Comparison of ENCODE assay signal across 25 cellular contexts in the genomic region with DNA sequence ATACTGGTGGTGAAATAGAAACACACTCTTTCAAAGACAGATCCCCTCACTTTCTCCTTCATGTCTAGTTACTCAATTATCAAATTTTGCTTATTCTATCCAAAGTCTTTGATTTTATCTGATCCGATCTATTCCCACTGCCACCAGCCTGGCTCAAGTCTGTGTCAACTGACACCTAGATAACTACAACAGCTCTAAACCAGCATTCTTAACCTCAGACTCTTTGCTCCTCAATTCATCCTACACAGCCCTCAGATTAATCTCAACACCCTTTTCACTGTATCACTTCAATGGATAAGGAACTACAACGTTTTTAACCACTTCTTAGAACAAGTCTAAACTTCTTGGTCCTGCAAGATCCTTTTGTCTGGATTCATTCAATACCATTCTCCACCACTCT. TPM values are rescaled to one million over a fixed set of nuclear protein-coding genes. Genes with fewer than 3 reads are reported as not detected.
DNase-seq lines count a peak whose midpoint lies in the region; ATAC-seq, FAIRE-seq and TF ChIP-seq lines count a peak whose summit lies in the region.
"Had no signal": no experiment of that assay in that cellular context is flagged by ENCODE, and none has a peak within 500 bp of the region (broad histone marks: within the 10 kb centered on the region; RNA-seq: fewer than 3 reads in every experiment).

No MANE protein-coding gene starts in this region.

- H3K14ac ChIP-seq in trophoblast cell (ENCODE audit: low read length) = no peak overlapping the region

- peaks cover 7% of the 10 kb centered on the region for H3K9me3 Mint-ChIP-seq in activated naive CD8-positive, alpha-beta T cell (ENCODE audit: low read depth)
- H3K9me3 Mint-ChIP-seq in activated naive CD8-positive, alpha-beta T cell treated with anti-CD3 and anti-CD28 coated beads, Interleukin-2, amount 50 U/mL, for 24 hours = no peaks in the 10 kb centered on the region
- H3K9me3 Mint-ChIP-seq in endodermal cell = no peaks in the 10 kb centered on the region

- H3K36me3 ChIP-seq in endodermal cell (ENCODE audit: control insufficient read depth, insufficient read depth, low read length) (no peaks in the 10 kb centered on the region), trophoblast cell (ENCODE audit: control insufficient read depth in 1 of 2, insufficient read depth in 2 of 2, low read length in 2 of 2) (peaks cover 0 to 1% of the 10 kb centered on the region in 2 experiments)

- 38 to 83% methylated on average over 1 to 2 of the region's 2 CpGs for WGBS in endodermal cell (ENCODE audit: insufficient coverage in 1 of 2, insufficient read length in 1 of 2), 2 experiments
- WGBS in trophoblast cell (ENCODE audit: extremely low coverage, insufficient coverage, insufficient read length) = no CpG with 5 or more reads among the region's 2 CpGs

- H2BK120ac ChIP-seq in trophoblast cell (ENCODE audit: insufficient read depth, low read length, poor library complexity) = no peak overlapping the region

- no peak for TF ChIP-seq CTCF in endodermal cell (conservative IDR thresholded peaks at IDR 0.05)

- peak; percentile 23 for FAIRE-seq in H54 (lab: Jason Lieb, UNC)
- FAIRE-seq: D721Med, HTR-8/SVneo had no signal

- H3K4ac ChIP-seq in trophoblast cell (ENCODE audit: low read depth, low read length) = peak overlapping the region; percentile 89

- H3K4me3 ChIP-seq in endodermal cell (ENCODE audit: low read length) = peak overlapping the region; percentile 8
- H3K4me3 ChIP-seq in trophoblast cell (ENCODE audit: low read depth, low read length) = no peak overlapping the region
- H3K4me3 ChIP-seq: BLaER1, MG63, SJSA1 had no signal

- DNase-seq in activated naive CD8-positive, alpha-beta T cell treated with anti-CD3 and anti-CD28 coated beads, Interleukin-2, amount 50 U/mL, for 24 hours = no peak
- no peak for DNase-seq in H54 (ENCODE audit: insufficient read length, low spot score)
- DNase-seq in endodermal cell = no peak
- DNase-seq in trophoblast cell = no peak
- DNase-seq in stimulated activated CD4-positive, alpha-beta T cell treated with anti-CD3 and anti-CD28 coated beads, Interleukin-4, amount 100 ng/mL, for 24 hours = no peak
- DNase-seq: CD4-positive, CD25-positive, alpha-beta regulatory T cell; DMS53; H7; KBM-7; MG63; NCI-H1694; NCI-H2029 treated with DMSO at 0.1 percent for 48 hours; NCI-H446 treated with DMSO at 0.1 percent for 48 hours; NCI-H526; NCI-H82; NK-92 treated with Interleukin-12 subunit alpha and Interleukin-12 subunit beta, amount 100 ng/mL, for 24 hours; Right ventricle myocardium superior; RPMI8226 had no signal

- H2AFZ ChIP-seq in trophoblast cell (ENCODE audit: insufficient read depth, low read length, poor library complexity) = no peak overlapping the region

- ATAC-seq in activated naive CD8-positive, alpha-beta T cell treated with anti-CD3 and anti-CD28 coated beads, Interleukin-2, amount 50 U/mL, for 24 hours = no peak
- ATAC-seq in GM18873 (IDR thresholded peaks at IDR 0.05; ENCODE audit: low FRiP score, unreplicated experiment) = no peak
- no peak for ATAC-seq in HG02759 (IDR thresholded peaks at IDR 0.05; ENCODE audit: unreplicated experiment)

- no peak overlapping the region for H3K27ac ChIP-seq in endodermal cell (ENCODE audit: low read depth, low read length)
- no peak overlapping the region for H3K27ac ChIP-seq in trophoblast cell (ENCODE audit: low read depth, low read length)
- H3K27ac ChIP-seq: BLaER1, SJSA1 had no signal

- peaks cover 8% of the 10 kb centered on the region for H3K79me2 ChIP-seq in trophoblast cell (ENCODE audit: control insufficient read depth, insufficient read depth, low read length, poor library complexity)

- no peaks in the 10 kb centered on the region for H3K27me3 ChIP-seq in endodermal cell (ENCODE audit: control insufficient read depth, insufficient read depth, low read length, poor library complexity, severe bottlenecking)
- no peaks in the 10 kb centered on the region for H3K27me3 ChIP-seq in trophoblast cell (ENCODE audit: insufficient read depth, low read length)
- H3K27me3 ChIP-seq: BLaER1, MG63, SJSA1 had no signal

- peaks cover 83% of the 10 kb centered on the region for H3K4me1 Mint-ChIP-seq in activated naive CD8-positive, alpha-beta T cell (ENCODE audit: low read depth)
- peaks cover 73% of the 10 kb centered on the region for H3K4me1 Mint-ChIP-seq in activated naive CD8-positive, alpha-beta T cell treated with anti-CD3 and anti-CD28 coated beads, Interleukin-2, amount 50 U/mL, for 24 hours
- peaks cover 52% of the 10 kb centered on the region for H3K4me1 Mint-ChIP-seq in endodermal cell

- no peaks in the 10 kb centered on the region for H3K79me1 ChIP-seq in trophoblast cell (ENCODE audit: low read length)

- H3K4me2 ChIP-seq in trophoblast cell (ENCODE audit: low read length) = no peak overlapping the region
- H3K4me2 ChIP-seq: BLaER1 had no signal

- H3K18ac ChIP-seq in trophoblast cell (ENCODE audit: low read length) = no peak overlapping the region

- TF ChIP-seq POLR2A in H54 (IDR thresholded peaks at IDR 0.05; ENCODE audit: low read depth, low read length) = no peak

- H3K27ac Mint-ChIP-seq in activated naive CD8-positive, alpha-beta T cell = peak overlapping the region; percentile 6
- H3K27ac Mint-ChIP-seq in activated naive CD8-positive, alpha-beta T cell treated with anti-CD3 and anti-CD28 coated beads, Interleukin-2, amount 50 U/mL, for 24 hours = no peak overlapping the region
- peak overlapping the region; percentile 4 for H3K27ac Mint-ChIP-seq in endodermal cell
- H3K27ac Mint-ChIP-seq: CD4-positive, CD25-positive, alpha-beta regulatory T cell had no signal

- H4K12ac ChIP-seq in trophoblast cell (ENCODE audit: low read depth, low read length) = no peak overlapping the region

- H2BK5ac ChIP-seq in trophoblast cell (ENCODE audit: low read depth, low read length, poor library complexity) = no peak overlapping the region

- H3K4me1 ChIP-seq in endodermal cell (ENCODE audit: control insufficient read depth, insufficient read depth, low read length) = peaks cover 3% of the 10 kb centered on the region
- H3K4me1 ChIP-seq in trophoblast cell (ENCODE audit: control insufficient read depth in 1 of 2, insufficient read depth in 2 of 2, low read length in 2 of 2) = no peaks in the 10 kb centered on the region

- H4K8ac ChIP-seq in trophoblast cell (ENCODE audit: low read depth, low read length) = no peak overlapping the region

- peaks cover 19% of the 10 kb centered on the region for H3K36me3 Mint-ChIP-seq in activated naive CD8-positive, alpha-beta T cell
- peaks cover 18% of the 10 kb centered on the region for H3K36me3 Mint-ChIP-seq in activated naive CD8-positive, alpha-beta T cell treated with anti-CD3 and anti-CD28 coated beads, Interleukin-2, amount 50 U/mL, for 24 hours (ENCODE audit: low read depth)
- peaks cover 9% of the 10 kb centered on the region for H3K36me3 Mint-ChIP-seq in endodermal cell (ENCODE audit: low read depth)

- no peak overlapping the region for H2BK12ac ChIP-seq in trophoblast cell (ENCODE audit: low read length)

- H3K9me3 ChIP-seq in endodermal cell (ENCODE audit: control insufficient read depth, low read length) (peaks cover 10% of the 10 kb centered on the region), trophoblast cell (ENCODE audit: insufficient read depth, low read depth, low read length) (no peaks in the 10 kb centered on the region)
- H3K9me3 ChIP-seq: SJSA1 had no signal

- no peak overlapping the region for H3K9ac ChIP-seq in endodermal cell (ENCODE audit: extremely low read depth, low read length, poor library complexity, severe bottlenecking)
- H3K9ac ChIP-seq in trophoblast cell (ENCODE audit: low read length) = no peak overlapping the region
- H3K9ac ChIP-seq: BLaER1 had no signal

- H3K27me3 Mint-ChIP-seq in activated naive CD8-positive, alpha-beta T cell = no peaks in the 10 kb centered on the region
- no peaks in the 10 kb centered on the region for H3K27me3 Mint-ChIP-seq in activated naive CD8-positive, alpha-beta T cell treated with anti-CD3 and anti-CD28 coated beads, Interleukin-2, amount 50 U/mL, for 24 hours
- H3K27me3 Mint-ChIP-seq in endodermal cell (ENCODE audit: insufficient read depth) = no peaks in the 10 kb centered on the region
- H3K27me3 Mint-ChIP-seq: CD4-positive, CD25-positive, alpha-beta regulatory T cell had no signal

- no peak overlapping the region for H4K91ac ChIP-seq in trophoblast cell (ENCODE audit: low read depth, low read length)

- no peak overlapping the region for H2AK5ac ChIP-seq in trophoblast cell (ENCODE audit: low read length)

- no peak overlapping the region for H3K23ac ChIP-seq in trophoblast cell (ENCODE audit: low read length)

- H3K4me3 Mint-ChIP-seq in activated naive CD8-positive, alpha-beta T cell = peak overlapping the region; percentile 11
- no peak overlapping the region for H3K4me3 Mint-ChIP-seq in activated naive CD8-positive, alpha-beta T cell treated with anti-CD3 and anti-CD28 coated beads, Interleukin-2, amount 50 U/mL, for 24 hours
- H3K4me3 Mint-ChIP-seq in endodermal cell = no peak overlapping the region
- H3K4me3 Mint-ChIP-seq: CD4-positive, CD25-positive, alpha-beta regulatory T cell had no signal

RNA-seq across cellular contexts. Expression of a gene that starts 9.1 kb away (rescaled TPM):
- 10 to 100 TPM; 90.5 to 93.4 TPM for total RNA-seq in endodermal cell
- polyA plus RNA-seq in endodermal cell (2013, experiment 1 of 2) = 69.5 TPM
- polyA plus RNA-seq in endodermal cell (2013, experiment 2 of 2) = 63.0 TPM
- polyA plus RNA-seq in trophoblast cell (2013) = 53.7 and 54.8 TPM in 2 replicates

RNA-seq across cellular contexts. Expression of a gene that starts 58.4 kb away (rescaled TPM):
- total RNA-seq in endodermal cell = 1 to 10 TPM; 3.7 to 4.3 TPM
- polyA plus RNA-seq in endodermal cell (2013, experiment 1 of 2) = 0.96 TPM
- 0.99 TPM for polyA plus RNA-seq in endodermal cell (2013, experiment 2 of 2)
- polyA plus RNA-seq in trophoblast cell (2013) = 1.2 TPM in 2 replicates

RNA-seq across cellular contexts. Expression of a gene that starts 58.5 kb away (rescaled TPM):
- 1 to 10 TPM; 4.9 to 6.6 TPM for total RNA-seq in endodermal cell
- 0.85 TPM for polyA plus RNA-seq in endodermal cell (2013, experiment 1 of 2)
- 1.1 TPM for polyA plus RNA-seq in endodermal cell (2013, experiment 2 of 2)
- 2.6 and 2.8 TPM in 2 replicates for polyA plus RNA-seq in trophoblast cell (2013)
